Comparison of ENCODE assay signal across 8 cellular contexts in the genomic region with DNA sequence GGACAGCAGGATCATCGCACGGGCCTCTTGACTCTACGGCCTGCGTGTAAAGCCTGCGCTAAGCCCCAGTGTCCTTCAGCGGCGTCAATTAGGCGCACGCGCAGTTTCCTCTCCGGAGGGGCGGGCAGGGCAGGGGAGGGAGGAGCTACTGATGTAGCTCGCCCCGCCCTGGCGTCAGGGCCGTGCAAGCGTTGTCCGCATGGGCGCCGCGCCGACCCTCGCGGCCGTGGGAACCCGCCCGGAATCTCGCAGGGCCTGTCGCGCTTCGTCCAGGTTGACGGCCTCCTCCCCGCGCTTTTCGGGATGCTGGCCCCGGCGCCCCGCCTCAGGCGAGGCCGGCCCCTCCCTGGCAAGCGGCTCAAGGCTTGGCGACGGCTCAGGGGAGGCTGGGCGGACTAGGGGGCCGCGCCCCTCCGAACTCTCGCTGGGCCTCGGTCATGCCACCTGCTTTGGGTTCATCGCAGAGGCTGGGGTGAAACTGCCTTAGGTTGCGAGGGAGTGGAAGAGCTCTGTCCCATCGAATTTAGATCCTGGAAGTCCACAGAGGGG.
A peak's percentile ranks its signal among the peaks of the same experiment; 100 is the strongest.
DNase-seq lines count a peak whose midpoint lies in the region; ATAC-seq and TF ChIP-seq lines count a peak whose summit lies in the region.

No MANE protein-coding gene starts in this region.

- no peaks in the 10 kb centered on the region for H3K9me3 Mint-ChIP-seq in activated CD4-positive, alpha-beta T cell treated with anti-CD3 and anti-CD28 coated beads for 36 hours (ENCODE audit: low read depth)

- H3K9me3 ChIP-seq in BE2C: no peaks in the 10 kb centered on the region
- no peaks in the 10 kb centered on the region for H3K9me3 ChIP-seq in HUES48 (ENCODE audit: control insufficient read depth, insufficient read depth, low read length)

- no peaks in the 10 kb centered on the region for H3K27me3 ChIP-seq in BE2C
- peaks cover 8% of the 10 kb centered on the region for H3K27me3 ChIP-seq in HUES48 (ENCODE audit: control insufficient read depth, insufficient read depth, low read length)
- H3K27me3 ChIP-seq in kidney epithelial cell (ENCODE audit: control insufficient read depth, insufficient read depth, low read length): no peaks in the 10 kb centered on the region

- no peaks in the 10 kb centered on the region for H3K36me3 Mint-ChIP-seq in activated CD4-positive, alpha-beta T cell treated with anti-CD3 and anti-CD28 coated beads for 36 hours (ENCODE audit: low read depth)

- peaks cover 7% of the 10 kb centered on the region for H3K4me1 Mint-ChIP-seq in activated CD4-positive, alpha-beta T cell treated with anti-CD3 and anti-CD28 coated beads for 36 hours

- intact Hi-C loops in activated CD4-positive, alpha-beta T cell treated with anti-CD3 and anti-CD28 coated beads for 36 hours (cut with DNase I, micrococcal nuclease): loop anchor here (1.0 to 10.0 kb wide), 3 partner anchors 62 to 112 kb away; partner anchors contain the start of genes DCPS (in 1 of the 2) and ST3GAL4 (in 1 of the 2)

- H3K9ac ChIP-seq in HUES48 (ENCODE audit: low read depth, low read length): peak overlapping the region; percentile 20; the same call in 1 of the 2 replicates

- peak overlapping the region; percentile 34 for H3K4me3 ChIP-seq in BE2C (ENCODE audit: low read depth, low read length)
- H3K4me3 ChIP-seq in HUES48 (ENCODE audit: low read depth, low read length): peak overlapping the region; percentile 62
- peak overlapping the region; percentile 43 for H3K4me3 ChIP-seq in kidney epithelial cell (ENCODE audit: low read depth, low read length)

- H3K4me3 Mint-ChIP-seq in activated CD4-positive, alpha-beta T cell treated with anti-CD3 and anti-CD28 coated beads for 36 hours: peak overlapping the region; percentile 36

- peak overlapping the region; percentile 19 for H3K27ac Mint-ChIP-seq in activated CD4-positive, alpha-beta T cell treated with anti-CD3 and anti-CD28 coated beads for 36 hours

- H3K4me1 ChIP-seq in BE2C (peaks cover 4% of the 10 kb centered on the region; the same call in 1 of the 2 replicates), HUES48 (ENCODE audit: control insufficient read depth, insufficient read depth, low read length) (0 out of 2 replicates have a peak, but pooled peaks cover 4% of the 10 kb centered on the region)

- POLR2A ChIA-PET in activated CD4-positive, alpha-beta T cell treated with anti-CD3 and anti-CD28 coated beads for 36 hours (lab: Charles Lee): no interaction called here

- CTCF ChIA-PET in activated CD4-positive, alpha-beta T cell treated with anti-CD3 and anti-CD28 coated beads for 36 hours (lab: Charles Lee): interaction anchor here (0.5 to 1.4 kb wide), 7 partner anchors 25 to 105 kb away, joined by 3 to 4 read pairs (median 3); no protein-coding TSS in a partner anchor

- H3K27me3 Mint-ChIP-seq in activated CD4-positive, alpha-beta T cell treated with anti-CD3 and anti-CD28 coated beads for 36 hours: no peaks in the 10 kb centered on the region

- no peak for TF ChIP-seq CTCF in BE2C (IDR thresholded peaks at IDR 0.05; ENCODE audit: low read depth, low read length)
- no peak for TF ChIP-seq CTCF in kidney epithelial cell (IDR thresholded peaks at IDR 0.05; ENCODE audit: insufficient read depth, low read length, poor library complexity, severe bottlenecking)

- no peak overlapping the region for H3K27ac ChIP-seq in HUES48 (ENCODE audit: low read depth, low read length)

- H3K36me3 ChIP-seq in BE2C (peaks cover 3% of the 10 kb centered on the region; the same call in 1 of the 2 replicates), HUES48 (ENCODE audit: control insufficient read depth, insufficient read depth, low read length) (peaks cover 8% of the 10 kb centered on the region; the same call in 1 of the 2 replicates), kidney epithelial cell (ENCODE audit: control insufficient read depth, insufficient read depth, low read length) (no peaks in the 10 kb centered on the region)

- ATAC-seq in GM19463 (IDR thresholded peaks at IDR 0.05; ENCODE audit: unreplicated experiment): peak; percentile 80
- ATAC-seq in activated CD4-positive, alpha-beta T cell treated with anti-CD3 and anti-CD28 coated beads for 36 hours: peak; percentile 100

- DNase-seq in BE2C (peak; percentile 81), cerebellar cortex (ENCODE audit: low spot score) (peak; percentile 85), kidney epithelial cell (ENCODE audit: low read depth) (no peak), UCSD-AML1 (lab: John Stamatoyannopoulos, UW; ENCODE audit: unreplicated experiment) (no peak)
- peak; percentile 88 for DNase-seq in activated CD4-positive, alpha-beta T cell treated with anti-CD3 and anti-CD28 coated beads for 36 hours
- DNase-seq in stimulated activated CD4-positive, alpha-beta T cell treated with anti-CD3 and anti-CD28 coated beads, Interleukin-15, amount 100 ng/mL, for 1 hour (ENCODE audit: low read depth in 1 of 2, low spot score in 1 of 2): peak; percentile 19 to 56

Comparison
In these comparisons a context has a peak if more than half of its experiments do, and no peak if none do; other contexts are left out.
1. DNase-seq: peak in BE2C (single experiment), activated CD4-positive, alpha-beta T cell treated with anti-CD3 and anti-CD28 coated beads for 36 hours (single experiment), cerebellar cortex (single experiment) and stimulated activated CD4-positive, alpha-beta T cell treated with anti-CD3 and anti-CD28 coated beads, Interleukin-15, amount 100 ng/mL, for 1 hour (2 of 2); none in kidney epithelial cell (single experiment) and UCSD-AML1 (single experiment).
2. Peak in every context shown above with its lines, with median percentiles within 50 percentile points of each other: H3K4me3 ChIP-seq.